In the genomic region with DNA sequence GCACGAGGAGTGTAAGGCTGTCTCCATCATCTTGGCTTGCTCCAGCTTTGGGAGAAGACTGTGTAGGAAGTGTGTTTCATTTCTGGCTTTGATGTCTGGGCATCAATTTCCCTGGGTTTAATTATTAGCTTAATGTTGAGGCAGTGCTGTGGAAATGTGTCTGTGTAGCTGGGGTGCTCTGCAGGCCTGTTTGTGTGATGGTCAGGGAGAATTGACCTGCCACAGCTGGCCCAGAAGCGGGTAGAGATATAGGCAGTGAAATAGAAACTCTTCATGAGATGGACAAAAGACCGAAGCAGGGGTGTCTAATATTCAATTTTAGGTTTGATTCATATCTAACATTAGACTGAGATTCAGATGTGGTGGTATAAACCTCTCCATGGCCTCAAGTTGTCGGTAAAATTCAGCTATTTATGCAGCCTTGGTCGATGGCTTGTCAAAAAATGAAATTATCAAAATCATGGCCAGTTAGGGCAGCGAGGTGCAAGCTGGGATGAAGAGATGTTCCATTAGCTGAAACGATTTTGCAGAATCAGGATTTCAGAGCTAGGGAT, we compare ENCODE assay signal across 15 cellular contexts.
"Had no signal": no experiment of that assay in that cellular context is flagged by ENCODE, and none has a peak within 500 bp of the region (broad histone marks: within the 10 kb centered on the region; RNA-seq: fewer than 3 reads in every experiment).

No MANE protein-coding gene starts in this region.

- H3K4me1 ChIP-seq: spleen had no signal

- H3K4me1 Mint-ChIP-seq: natural killer cell had no signal

- H3K4me3 Mint-ChIP-seq: activated CD4-positive, alpha-beta memory T cell treated with anti-CD3 and anti-CD28 coated beads for 36 hours; activated naive CD4-positive, alpha-beta T cell treated with anti-CD3 and anti-CD28 coated beads for 36 hours; natural killer cell had no signal

- H3K36me3 ChIP-seq: spleen had no signal

- H3K27ac Mint-ChIP-seq: activated CD4-positive, alpha-beta memory T cell treated with anti-CD3 and anti-CD28 coated beads for 36 hours; activated naive CD4-positive, alpha-beta T cell treated with anti-CD3 and anti-CD28 coated beads for 36 hours; natural killer cell had no signal

- H3K9me3 Mint-ChIP-seq: natural killer cell had no signal

- H3K4me3 ChIP-seq: coronary artery, spleen had no signal

- DNase-seq: activated CD4-positive, alpha-beta memory T cell treated with anti-CD3 and anti-CD28 coated beads for 36 hours; activated CD4-positive, alpha-beta T cell treated with anti-CD3 and anti-CD28 coated beads for 1 hour; activated naive CD4-positive, alpha-beta T cell treated with anti-CD3 and anti-CD28 coated beads for 36 hours; central memory CD4-positive, alpha-beta T cell; effector CD8-positive, alpha-beta T cell; hypothalamus; mammary epithelial cell; natural killer cell; occipital lobe; retina; spleen; stimulated activated CD4-positive, alpha-beta T cell treated with anti-CD3 and anti-CD28 coated beads, Interleukin-2, amount 100 ng/mL, for 24 hours; stimulated activated naive CD4-positive, alpha-beta T cell; T-helper 9 cell had no signal

- H3K36me3 Mint-ChIP-seq: natural killer cell had no signal

- ATAC-seq: natural killer cell had no signal
